30 cellular contexts compared by ENCODE assay signal in genomic region chr4:53477666-53478065, GRCh38.
A peak's percentile ranks its signal among the peaks of the same experiment; 100 is the strongest.
DNase-seq lines count a peak whose midpoint lies in the region; ATAC-seq and TF ChIP-seq lines count a peak whose summit lies in the region.
"Had no signal": no experiment of that assay in that cellular context is flagged by ENCODE, and none has a peak within 500 bp of the region (broad histone marks: within the 10 kb centered on the region; RNA-seq: fewer than 3 reads in every experiment).

No MANE protein-coding gene starts in this region.

- no peak for ATAC-seq in WTC11
- ATAC-seq: activated CD4-positive, CD25-positive, alpha-beta regulatory T cell treated with anti-CD3 and anti-CD28 coated beads, Interleukin-2, amount 50 U/mL, for 24 hours; natural killer cell; pancreas; stimulated activated effector memory CD8-positive, alpha-beta T cell treated with anti-CD3 and anti-CD28 coated beads, Interleukin-12 subunit alpha, Interleukin-12 subunit beta, amount 100 ng/mL, for 72 hours had no signal

- H3T11ph ChIP-seq in H9 (ENCODE audit: low read length), result no peak overlapping the region

- H3K9ac ChIP-seq in H9 (ENCODE audit: extremely low read depth, insufficient read length, low read length), result no peak overlapping the region
- H3K9ac ChIP-seq in fibroblast of lung (ENCODE audit: insufficient read depth, low read length), result no peak overlapping the region
- H3K9ac ChIP-seq: BLaER1 treated with 17β-estradiol and CSF1 and Interleukin-3, amounts not matched to agents 10 nM and 100 nM had no signal

- H3K27me3 Mint-ChIP-seq in H9 (ENCODE audit: low read depth) (no peaks in the 10 kb centered on the region; the same call in 1 of the 2 replicates), WTC11 (ENCODE audit: low read depth) (no peaks in the 10 kb centered on the region)
- H3K27me3 Mint-ChIP-seq: dendritic cell treated with granulocyte-macrophage colony-stimulating factor and Interleukin-4, amounts not matched to agents 40 ng/mL and 50 ng/mL, for 4 days; type B pancreatic cell had no signal

- H3K4me2 ChIP-seq in H9 (ENCODE audit: insufficient read depth, insufficient read length, low read length), result no peak overlapping the region
- no peak overlapping the region for H3K4me2 ChIP-seq in fibroblast of lung (ENCODE audit: extremely low read depth, insufficient read depth, low read length)
- H3K4me2 ChIP-seq in osteoblast (ENCODE audit: insufficient read depth, low read length), result peak overlapping the region; percentile 69
- H3K4me2 ChIP-seq: BLaER1 treated with 17β-estradiol and CSF1 and Interleukin-3, amounts not matched to agents 10 nM and 100 nM had no signal

- H3K79me1 ChIP-seq in H9 (ENCODE audit: insufficient read depth, low read depth, low read length, poor library complexity, severe bottlenecking), result no peaks in the 10 kb centered on the region

- no peaks in the 10 kb centered on the region for H3K27me3 ChIP-seq in H9 (ENCODE audit: insufficient read depth, low read length)
- H3K27me3 ChIP-seq in fibroblast of lung (ENCODE audit: control insufficient read depth, insufficient read depth, low read length), result no peaks in the 10 kb centered on the region
- H3K27me3 ChIP-seq in osteoblast (ENCODE audit: insufficient read depth, low read length), result no peaks in the 10 kb centered on the region
- no peaks in the 10 kb centered on the region for H3K27me3 ChIP-seq in stomach
- H3K27me3 ChIP-seq: BLaER1 treated with 17β-estradiol and CSF1 and Interleukin-3, amounts not matched to agents 10 nM and 100 nM; esophagus squamous epithelium; pancreas; right atrium auricular region; SJSA1 had no signal

- CTCF ChIA-PET in WTC11 (lab: Charles Lee), result interaction anchor here (0.6 to 2.6 kb wide), 6 partner anchors 9 to 756 kb away, joined by 3 to 14 read pairs (median 4); no protein-coding TSS in a partner anchor

- no peak overlapping the region for H4K8ac ChIP-seq in H9 (replicated peaks; ENCODE audit: insufficient read length, low read depth, low read length)

- TF ChIP-seq CTCF in H9 (conservative IDR thresholded peaks at IDR 0.05) (no peak), WTC11 (IDR thresholded peaks at IDR 0.05) (no peak), fibroblast of lung (conservative IDR thresholded peaks at IDR 0.05 in 1 of 2, IDR thresholded peaks at IDR 0.05 in 1 of 2; ENCODE audit: low read depth in 1 of 2, low read length in 2 of 2) (no peak), osteoblast (IDR thresholded peaks at IDR 0.05; ENCODE audit: extremely low read depth, low read depth, low read length) (no peak), stomach (IDR thresholded peaks at IDR 0.05) (no peak)

- H3K36me3 Mint-ChIP-seq in H9 (ENCODE audit: insufficient read depth in 1 of 3, low read depth in 3 of 3), result peaks cover 0 to 25% (median 6%) of the 10 kb centered on the region in 3 experiments; a peak in 6 of 7 replicates
- peaks cover 9% of the 10 kb centered on the region for H3K36me3 Mint-ChIP-seq in WTC11
- H3K36me3 Mint-ChIP-seq: activated naive CD4-positive, alpha-beta T cell treated with anti-CD3 and anti-CD28 coated beads, Interleukin-2, amount 10 ng/mL, durations not matched to agents 7 days and 5 days; stimulated activated effector memory CD8-positive, alpha-beta T cell treated with anti-CD3 and anti-CD28 coated beads, Interleukin-12 subunit alpha, Interleukin-12 subunit beta, amount 100 ng/mL, for 72 hours had no signal

- no peaks in the 10 kb centered on the region for H3K36me3 ChIP-seq in fibroblast of lung (ENCODE audit: control insufficient read depth, insufficient read depth, low read length)
- H3K36me3 ChIP-seq in osteoblast (ENCODE audit: insufficient read depth, low read length), result no peaks in the 10 kb centered on the region
- H3K36me3 ChIP-seq in stomach, result peaks cover 0 to 62% (median 27%) of the 10 kb centered on the region in 4 donors
- H3K36me3 ChIP-seq: BLaER1 treated with 17β-estradiol and CSF1 and Interleukin-3, amounts not matched to agents 10 nM and 100 nM; right atrium auricular region; SJSA1 had no signal

- H3K18ac ChIP-seq in H9 (ENCODE audit: insufficient read length, low read depth, low read length), result no peak overlapping the region

- H3K4me3 Mint-ChIP-seq in H9 (peak overlapping the region in 1 of 2 experiments; percentile 45; a peak in 2 of 5 replicates), WTC11 (no peak overlapping the region)
- H3K4me3 Mint-ChIP-seq: activated naive CD4-positive, alpha-beta T cell treated with anti-CD3 and anti-CD28 coated beads, Interleukin-2, amount 10 ng/mL, durations not matched to agents 7 days and 5 days; dendritic cell treated with granulocyte-macrophage colony-stimulating factor and Interleukin-4, amounts not matched to agents 40 ng/mL and 50 ng/mL, for 4 days; natural killer cell; stimulated activated effector memory CD8-positive, alpha-beta T cell treated with anti-CD3 and anti-CD28 coated beads, Interleukin-12 subunit alpha, Interleukin-12 subunit beta, amount 100 ng/mL, for 72 hours; type B pancreatic cell had no signal

- H2BK20ac ChIP-seq in H9 (ENCODE audit: low read depth, low read length, poor library complexity, severe bottlenecking), result no peak overlapping the region

- POLR2A ChIA-PET in WTC11 (lab: Charles Lee), result interaction anchor here (2.0 kb wide), 1 partner anchor 8 kb away, joined by 4 read pairs; no protein-coding TSS in a partner anchor

- H2AFZ ChIP-seq in H9 (ENCODE audit: low read length) (no peak overlapping the region), fibroblast of lung (ENCODE audit: low read length) (no peak overlapping the region), osteoblast (ENCODE audit: low read length) (no peak overlapping the region)

- no peak for DNase-seq in H9
- no peak for DNase-seq in WTC11 (ENCODE audit: low spot score)
- peak in 1 of 2 donors; percentile 23 for DNase-seq in fibroblast of lung (ENCODE audit: low read depth in 2 of 2)
- no peak for DNase-seq in osteoblast (ENCODE audit: insufficient read length, low spot score, missing footprints)
- DNase-seq in stomach, result no peak
- no peak for DNase-seq in retina
- DNase-seq in activated CD4-positive, CD25-positive, alpha-beta regulatory T cell (lab: John Stamatoyannopoulos, UW), result no peak
- DNase-seq in DMS114 treated with DMSO at 0.1 percent for 48 hours (lab: John Stamatoyannopoulos, UW; ENCODE audit: unreplicated experiment), result no peak
- DNase-seq: activated CD4-positive, alpha-beta T cell treated with anti-CD3 and anti-CD28 coated beads, Interleukin-2, amount 50 U/mL, for 48 hours; activated naive CD4-positive, alpha-beta T cell treated with anti-CD3 and anti-CD28 coated beads, Interleukin-2, amount 10 ng/mL, durations not matched to agents 7 days and 5 days; aorta; central memory CD4-positive, alpha-beta T cell; DMS79 treated with DMSO at 0.1 percent for 48 hours; esophagus squamous epithelium; KG1; natural killer cell; NCI-H1436; NCI-H2107; NCI-H748 treated with DMSO at 0.1 percent for 48 hours; pancreas; stimulated activated CD4-positive, alpha-beta T cell treated with anti-CD3 and anti-CD28 coated beads, Interleukin-12 subunit alpha, Interleukin-12 subunit beta, amount 100 ng/mL, for 4 hours; stimulated activated CD4-positive, alpha-beta T cell treated with anti-CD3 and anti-CD28 coated beads, Interleukin-4, amount 100 ng/mL, for 1 hour; substantia nigra had no signal

- H3K23me2 ChIP-seq in H9 (ENCODE audit: insufficient read length, low read depth, low read length, poor library complexity, severe bottlenecking), result no peaks in the 10 kb centered on the region

- no peak for TF ChIP-seq POLR2A in stomach (IDR thresholded peaks at IDR 0.05)

- H3K4me1 Mint-ChIP-seq in H9 (peaks cover 61 to 76% of the 10 kb centered on the region in 2 experiments), WTC11 (peaks cover 60% of the 10 kb centered on the region)
- H3K4me1 Mint-ChIP-seq: activated naive CD4-positive, alpha-beta T cell treated with anti-CD3 and anti-CD28 coated beads, Interleukin-2, amount 10 ng/mL, durations not matched to agents 7 days and 5 days; natural killer cell; stimulated activated effector memory CD8-positive, alpha-beta T cell treated with anti-CD3 and anti-CD28 coated beads, Interleukin-12 subunit alpha, Interleukin-12 subunit beta, amount 100 ng/mL, for 72 hours had no signal

- H3K23ac ChIP-seq in H9 (ENCODE audit: insufficient read length, low read depth, low read length), result no peak overlapping the region

- H3K4me3 ChIP-seq in fibroblast of lung (replicated peaks in 1 of 4; ENCODE audit: control extremely low read depth in 1 of 4, insufficient read depth in 1 of 4, low read depth in 3 of 4, low read length in 4 of 4) (no peak overlapping the region), osteoblast (ENCODE audit: insufficient read depth, low read length) (no peak overlapping the region), stomach (no peak overlapping the region)
- H3K4me3 ChIP-seq: BLaER1 treated with 17β-estradiol and CSF1 and Interleukin-3, amounts not matched to agents 10 nM and 100 nM; esophagus squamous epithelium; pancreas; right atrium auricular region; SJSA1 had no signal

- no peaks in the 10 kb centered on the region; a peak in 2 of 5 replicates for H3K9me3 Mint-ChIP-seq in H9
- H3K9me3 Mint-ChIP-seq in WTC11, result peaks cover 14% of the 10 kb centered on the region
- H3K9me3 Mint-ChIP-seq: activated naive CD4-positive, alpha-beta T cell treated with anti-CD3 and anti-CD28 coated beads, Interleukin-2, amount 10 ng/mL, durations not matched to agents 7 days and 5 days; dendritic cell treated with granulocyte-macrophage colony-stimulating factor and Interleukin-4, amounts not matched to agents 40 ng/mL and 50 ng/mL, for 4 days; type B pancreatic cell had no signal

- H2BK120ac ChIP-seq in H9 (ENCODE audit: low read depth, low read length, poor library complexity, severe bottlenecking), result no peak overlapping the region

- no peaks in the 10 kb centered on the region for H3K9me3 ChIP-seq in H9 (ENCODE audit: control insufficient read depth, low read depth, low read length)
- H3K9me3 ChIP-seq in fibroblast of lung (ENCODE audit: control insufficient read depth, insufficient read depth, low read depth, low read length), result no peaks in the 10 kb centered on the region
- H3K9me3 ChIP-seq in osteoblast (ENCODE audit: low read depth, low read length), result no peaks in the 10 kb centered on the region
- no peaks in the 10 kb centered on the region for H3K9me3 ChIP-seq in stomach
- H3K9me3 ChIP-seq: BLaER1 treated with 17β-estradiol and CSF1 and Interleukin-3, amounts not matched to agents 10 nM and 100 nM; esophagus squamous epithelium; pancreas; right atrium auricular region; SJSA1 had no signal

- H3K79me2 ChIP-seq in H9 (ENCODE audit: insufficient read depth, low read length) (no peaks in the 10 kb centered on the region), fibroblast of lung (ENCODE audit: control insufficient read depth, insufficient read depth, low read length) (no peaks in the 10 kb centered on the region), osteoblast (ENCODE audit: insufficient read depth, low read length) (no peaks in the 10 kb centered on the region)

- no peak overlapping the region for H2AK5ac ChIP-seq in H9 (ENCODE audit: insufficient read length, low read length)

- H4K5ac ChIP-seq in H9 (ENCODE audit: insufficient read length, low read depth, low read length), result no peak overlapping the region

- no peak overlapping the region for H3K4ac ChIP-seq in H9 (ENCODE audit: low read depth, low read length)

- intact Hi-C loops in stomach (cut with DNase I; ENCODE audit: low total_unique reads), result no loop called here

- H2BK5ac ChIP-seq in H9 (ENCODE audit: insufficient read length, low read length), result no peak overlapping the region

- H4K91ac ChIP-seq in H9 (ENCODE audit: insufficient read length, low read depth, low read length), result no peak overlapping the region

- no peak overlapping the region for H2BK12ac ChIP-seq in H9 (ENCODE audit: insufficient read length, low read depth, low read length)

- H3K27ac ChIP-seq in H9 (ENCODE audit: insufficient read length, low read depth, low read length) (peak overlapping the region; percentile 57), fibroblast of lung (ENCODE audit: insufficient read depth, low read length) (peak overlapping the region; percentile 95), osteoblast (ENCODE audit: low read depth, low read length) (peak overlapping the region; percentile 97), stomach (no peak overlapping the region)
- H3K27ac ChIP-seq: BLaER1 treated with 17β-estradiol and CSF1 and Interleukin-3, amounts not matched to agents 10 nM and 100 nM; pancreas; right atrium auricular region had no signal

- no CpG with 5 or more reads among the region's 1 CpG for WGBS in H9 (ENCODE audit: extremely low coverage, insufficient read length, low lambda C conversion rate)
- 79 to 93% (median 90%) methylated on average over 1 of the region's 1 CpG for WGBS in stomach, 5 donors

- H2BK15ac ChIP-seq in H9 (ENCODE audit: low read depth, low read length), result no peak overlapping the region

- H3K27ac Mint-ChIP-seq in H9, result peak overlapping the region; percentile 50 to 99 (median 99); a peak in 6 of 7 replicates
- H3K27ac Mint-ChIP-seq in WTC11, result peak overlapping the region; percentile 96
- H3K27ac Mint-ChIP-seq: activated naive CD4-positive, alpha-beta T cell treated with anti-CD3 and anti-CD28 coated beads, Interleukin-2, amount 10 ng/mL, durations not matched to agents 7 days and 5 days; dendritic cell treated with granulocyte-macrophage colony-stimulating factor and Interleukin-4, amounts not matched to agents 40 ng/mL and 50 ng/mL, for 4 days; natural killer cell; stimulated activated effector memory CD8-positive, alpha-beta T cell treated with anti-CD3 and anti-CD28 coated beads, Interleukin-12 subunit alpha, Interleukin-12 subunit beta, amount 100 ng/mL, for 72 hours; type B pancreatic cell had no signal

- H3K56ac ChIP-seq in H9 (ENCODE audit: insufficient read length, low read depth, low read length), result no peak overlapping the region

- H3K14ac ChIP-seq in H9 (ENCODE audit: insufficient read depth, low read length), result no peak overlapping the region

- no peaks in the 10 kb centered on the region for H4K20me1 ChIP-seq in H9 (ENCODE audit: control insufficient read depth, insufficient read depth, insufficient read length)
- no peaks in the 10 kb centered on the region for H4K20me1 ChIP-seq in fibroblast of lung (ENCODE audit: control insufficient read depth, extremely low read depth, insufficient read depth, low read length)
- no peaks in the 10 kb centered on the region for H4K20me1 ChIP-seq in osteoblast (ENCODE audit: insufficient read depth, low read length)
- H4K20me1 ChIP-seq: BLaER1 treated with 17β-estradiol and CSF1 and Interleukin-3, amounts not matched to agents 10 nM and 100 nM had no signal

- no peak for TF ChIP-seq EP300 in stomach (IDR thresholded peaks at IDR 0.05)

- H3K4me1 ChIP-seq in H9 (ENCODE audit: insufficient read depth, low read length) (peaks cover 7% of the 10 kb centered on the region), fibroblast of lung (ENCODE audit: control insufficient read depth, extremely low read depth, insufficient read depth, low read length) (peaks cover 20% of the 10 kb centered on the region), osteoblast (ENCODE audit: insufficient read depth, low read length) (peaks cover 57% of the 10 kb centered on the region), stomach (no peaks in the 10 kb centered on the region)
- H3K4me1 ChIP-seq: right atrium auricular region had no signal

Comparison
In these comparisons a context has a peak if more than half of its experiments do, and no peak if none do; other contexts are left out.
1. H3K27ac ChIP-seq: peak in H9 (single experiment), fibroblast of lung (single experiment) and osteoblast (single experiment); none in stomach (0 of 5).